Comparison of ENCODE assay signal across 1 cellular context in genomic region chr3:196144383-196145105, GRCh38.
A peak's percentile ranks its signal among the peaks of the same experiment; 100 is the strongest.
TF ChIP-seq lines count a peak whose summit lies in the region.

No MANE protein-coding gene starts in this region.

TF ChIP-seq in K562, 482 proteins besides CTCF, POLR2A, EP300 and RAD21 (continued from another document):
- TF ChIP-seq ZBTB49 (CRISPR knock-in tag; IDR thresholded peaks at IDR 0.05; ENCODE audit: borderline replicate concordance) (no peak), KLF10 (CRISPR knock-in tag; IDR thresholded peaks at IDR 0.05) (no peak), SMARCA4 (IDR thresholded peaks at IDR 0.05) (0 out of 2 replicates have a peak, but pooled peaks have one; percentile 34), CBX3 (IDR thresholded peaks at IDR 0.05; ENCODE audit: borderline replicate concordance in 1 of 2, low read length in 2 of 2) (no peak), ZFX (CRISPR knock-in tag; IDR thresholded peaks at IDR 0.05) (0 out of 2 replicates have a peak, but pooled peaks have one; percentile 6), L3MBTL2 (IDR thresholded peaks at IDR 0.05) (0 out of 2 replicates have a peak, but pooled peaks have one; percentile 9), MGA (IDR thresholded peaks at IDR 0.05) (no peak), RBM14 (IDR thresholded peaks at IDR 0.05; ENCODE audit: borderline replicate concordance, insufficient read depth, low read depth, low read length) (no peak), MLLT1 (IDR thresholded peaks at IDR 0.05) (0 out of 4 replicates have a peak, but pooled peaks of 1 of the 2 experiments have one; percentile 6)
